18 cellular contexts compared by ENCODE assay signal in genomic region chr6:46378161-46378881, GRCh38.
DNase-seq lines count a peak whose midpoint lies in the region; ATAC-seq and TF ChIP-seq lines count a peak whose summit lies in the region.
"Had no signal": no experiment of that assay in that cellular context is flagged by ENCODE, and none has a peak within 500 bp of the region (broad histone marks: within the 10 kb centered on the region; RNA-seq: fewer than 3 reads in every experiment).

No MANE protein-coding gene starts in this region.

- peak overlapping the region; percentile 59 for H3K9ac ChIP-seq in Karpas-422 (ENCODE audit: low read length)
- H3K9ac ChIP-seq: GM23248 had no signal

- H3K9me3 ChIP-seq in Karpas-422 (ENCODE audit: low read length) (no peaks in the 10 kb centered on the region), body of pancreas (no peaks in the 10 kb centered on the region)
- H3K9me3 ChIP-seq: BE2C, HAP-1, SJCRH30 had no signal

- H3K9me2 ChIP-seq in Karpas-422 (replicated peaks; ENCODE audit: insufficient read depth, low read length): no peaks in the 10 kb centered on the region

- 58 to 62% methylated on average over 2 of the region's 2 CpGs for WGBS in body of pancreas, 2 donors

- H3K79me2 ChIP-seq in Karpas-422 (ENCODE audit: low read length): no peaks in the 10 kb centered on the region

- no peak for TF ChIP-seq CTCF in body of pancreas (IDR thresholded peaks at IDR 0.05)

- no peaks in the 10 kb centered on the region for H4K20me1 ChIP-seq in Karpas-422 (ENCODE audit: insufficient read depth, low read depth, low read length)

- H3K4me3 ChIP-seq in Karpas-422 (ENCODE audit: low read length) (no peak overlapping the region), body of pancreas (no peak overlapping the region)
- H3K4me3 ChIP-seq: GM23248, HAP-1, SJCRH30 had no signal

- intact Hi-C loops in body of pancreas (cut with DNase I): no loop called here

- H3K4me1 ChIP-seq in Karpas-422 (ENCODE audit: low read length) (peaks cover 74% of the 10 kb centered on the region), body of pancreas (peaks cover 64% of the 10 kb centered on the region)
- H3K4me1 ChIP-seq: BE2C, HAP-1, SJCRH30 had no signal

- ATAC-seq in body of pancreas: no peak
- ATAC-seq in HG02884 (IDR thresholded peaks at IDR 0.05; ENCODE audit: unreplicated experiment): no peak
- no peak for ATAC-seq in HG02763 (IDR thresholded peaks at IDR 0.05; ENCODE audit: unreplicated experiment)

- H3K27ac ChIP-seq in Karpas-422 (ENCODE audit: low read length) (peak overlapping the region; percentile 92), body of pancreas (peak overlapping the region in 3 of 4 donors; percentile 52 to 78 (median 66))
- H3K27ac ChIP-seq: GM23248, SJCRH30 had no signal

- DNase-seq in Karpas-422: peak; percentile 60
- no peak for DNase-seq in body of pancreas
- peak; percentile 34 for DNase-seq in putamen (ENCODE audit: low spot score)
- DNase-seq in stimulated activated CD4-positive, alpha-beta T cell treated with anti-CD3 and anti-CD28 coated beads, Interleukin-15, amount 100 ng/mL, for 24 hours: no peak
- DNase-seq in stimulated activated CD4-positive, alpha-beta T cell treated with anti-CD3 and anti-CD28 coated beads, Interleukin-2, amount 100 ng/mL, for 24 hours: no peak
- DNase-seq: BE2C; CD4-positive, alpha-beta memory T cell; DMS153; GF-D8; GM23248; NCI-H187; NCI-H2107; NCI-H2227 treated with DMSO at 0.1 percent for 48 hours; NCI-H82; SJCRH30 had no signal

- H3K36me3 ChIP-seq in Karpas-422 (ENCODE audit: insufficient read depth, low read length) (no peaks in the 10 kb centered on the region), body of pancreas (replicated peaks in 1 of 2; ENCODE audit: insufficient read depth in 1 of 2, low read depth in 2 of 2) (no peaks in the 10 kb centered on the region)
- H3K36me3 ChIP-seq: BE2C, HAP-1, SJCRH30 had no signal

- no peak for TF ChIP-seq POLR2A in body of pancreas (IDR thresholded peaks at IDR 0.05)

- peak overlapping the region; percentile 79 for H3K4me2 ChIP-seq in Karpas-422 (ENCODE audit: low read depth, low read length, poor library complexity, severe bottlenecking)

- peak overlapping the region; percentile 35; the same call in 1 of the 2 replicates for H2AFZ ChIP-seq in Karpas-422 (ENCODE audit: low read length)
- H2AFZ ChIP-seq: GM23248 had no signal

- H3K27me3 ChIP-seq in Karpas-422 (ENCODE audit: low read length): no peaks in the 10 kb centered on the region
- H3K27me3 ChIP-seq in body of pancreas: no peaks in the 10 kb centered on the region
- H3K27me3 ChIP-seq: BE2C, SJCRH30 had no signal

Comparison
In these comparisons a context has a peak if more than half of its experiments do, and no peak if none do; other contexts are left out.
1. DNase-seq: peak in Karpas-422 (single experiment) and putamen (single experiment); none in body of pancreas (0 of 4), stimulated activated CD4-positive, alpha-beta T cell treated with anti-CD3 and anti-CD28 coated beads, Interleukin-15, amount 100 ng/mL, for 24 hours (single experiment) and stimulated activated CD4-positive, alpha-beta T cell treated with anti-CD3 and anti-CD28 coated beads, Interleukin-2, amount 100 ng/mL, for 24 hours (0 of 2).